Comparison of ENCODE assay signal across 10 cellular contexts in genomic region chr5:85049020-85049419, GRCh38.
DNase-seq lines count a peak whose midpoint lies in the region; ATAC-seq and TF ChIP-seq lines count a peak whose summit lies in the region.
"Had no signal": no experiment of that assay in that cellular context is flagged by ENCODE, and none has a peak within 500 bp of the region (broad histone marks: within the 10 kb centered on the region; RNA-seq: fewer than 3 reads in every experiment).

No MANE protein-coding gene starts in this region.

- DNase-seq in MCF 10A (ENCODE audit: unreplicated experiment), result peak; percentile 3
- DNase-seq in breast epithelium (ENCODE audit: low spot score in 2 of 2), result no peak
- no peak for DNase-seq in Panc1 (ENCODE audit: low read depth, low spot score)
- peak; percentile 13 for DNase-seq in glutamatergic neuron
- no peak for DNase-seq in vagina (ENCODE audit: extremely low spot score in 2 of 2)

- H3K9me3 Mint-ChIP-seq in MCF 10A (ENCODE audit: unreplicated experiment) (no peaks in the 10 kb centered on the region), glutamatergic neuron (ENCODE audit: unreplicated experiment) (no peaks in the 10 kb centered on the region)

- no TSS peak for BruUV-seq in MCF 10A (replicated peaks; lab: Mats Ljungman, UMichigan)
- BruUV-seq in Panc1 (replicated peaks; lab: Mats Ljungman, UMichigan), result no TSS peak

- TF ChIP-seq POLR2A in breast epithelium (IDR thresholded peaks at IDR 0.05), result no peak
- no peak for TF ChIP-seq POLR2A in vagina (IDR thresholded peaks at IDR 0.05)

- no peak overlapping the region for H3K27ac Mint-ChIP-seq in MCF 10A (ENCODE audit: low read depth, unreplicated experiment)
- H3K27ac Mint-ChIP-seq in glutamatergic neuron (ENCODE audit: unreplicated experiment), result no peak overlapping the region
- H3K27ac Mint-ChIP-seq: B cell had no signal

- H3K27me3 ChIP-seq in breast epithelium (no peaks in the 10 kb centered on the region), Panc1 (ENCODE audit: control insufficient read depth, insufficient read depth, low read length) (no peaks in the 10 kb centered on the region), vagina (no peaks in the 10 kb centered on the region)

- ATAC-seq in Panc1, result no peak
- no peak for ATAC-seq in HG03097 (IDR thresholded peaks at IDR 0.05; ENCODE audit: low FRiP score, unreplicated experiment)
- no peak for ATAC-seq in HG02885 (IDR thresholded peaks at IDR 0.05; ENCODE audit: poor library complexity, unreplicated experiment)
- no peak for ATAC-seq in HG03175 (IDR thresholded peaks at IDR 0.05; ENCODE audit: unreplicated experiment)

- H3K27ac ChIP-seq in breast epithelium (no peak overlapping the region), Panc1 (ENCODE audit: low read length) (no peak overlapping the region), vagina (no peak overlapping the region)
- H3K27ac ChIP-seq: thoracic aorta had no signal

- H3K27me3 Mint-ChIP-seq in MCF 10A (ENCODE audit: insufficient read depth, unreplicated experiment), result peaks cover 10% of the 10 kb centered on the region
- peaks cover under 1% of the 10 kb centered on the region for H3K27me3 Mint-ChIP-seq in glutamatergic neuron (ENCODE audit: unreplicated experiment)
- H3K27me3 Mint-ChIP-seq: B cell had no signal

- intact Hi-C loops in MCF 10A (cut with micrococcal nuclease) (no loop called here), breast epithelium (cut with DNase I; ENCODE audit: low total_unique reads) (no loop called here), Panc1 (cut with micrococcal nuclease; ENCODE audit: unreplicated experiment) (no loop called here), vagina (cut with DNase I) (no loop called here)

- H3K9me3 ChIP-seq in breast epithelium (no peaks in the 10 kb centered on the region), Panc1 (ENCODE audit: control insufficient read depth, insufficient read depth, low read depth, low read length) (no peaks in the 10 kb centered on the region), vagina (no peaks in the 10 kb centered on the region)
- H3K9me3 ChIP-seq: thoracic aorta had no signal

- H3K36me3 ChIP-seq in breast epithelium (no peaks in the 10 kb centered on the region), Panc1 (ENCODE audit: control insufficient read depth, insufficient read depth, low read length) (no peaks in the 10 kb centered on the region), vagina (no peaks in the 10 kb centered on the region)
- H3K36me3 ChIP-seq: thoracic aorta had no signal

- CTCF ChIA-PET in MCF 10A (lab: Yijun Ruan, JAX) (no interaction called here), Panc1 (lab: Charles Lee) (interaction anchor here (0.7 kb wide), 1 partner anchor 23 kb away, joined by 3 read pairs; no protein-coding TSS in a partner anchor)

- in situ Hi-C loops in Panc1 (cut with HindIII; ENCODE audit: low pct_unique_long_range_greater_than_20kb, low sequenced_read_pairs), result no loop called here

- H3K4me3 Mint-ChIP-seq in MCF 10A (ENCODE audit: unreplicated experiment) (no peak overlapping the region), glutamatergic neuron (ENCODE audit: unreplicated experiment) (no peak overlapping the region)
- H3K4me3 Mint-ChIP-seq: B cell had no signal

- no peaks in the 10 kb centered on the region for H3K4me1 Mint-ChIP-seq in MCF 10A (ENCODE audit: insufficient read depth, unreplicated experiment)
- H3K4me1 Mint-ChIP-seq in glutamatergic neuron (ENCODE audit: low read depth, unreplicated experiment), result no peaks in the 10 kb centered on the region
- H3K4me1 Mint-ChIP-seq: B cell had no signal

- no peaks in the 10 kb centered on the region for H3K36me3 Mint-ChIP-seq in MCF 10A (ENCODE audit: insufficient read depth, unreplicated experiment)
- no peaks in the 10 kb centered on the region for H3K36me3 Mint-ChIP-seq in glutamatergic neuron (ENCODE audit: unreplicated experiment)

- POLR2A ChIA-PET in MCF 10A (lab: Yijun Ruan, JAX), result no interaction called here
- POLR2A ChIA-PET in Panc1 (lab: Charles Lee), result no interaction called here

- no peaks in the 10 kb centered on the region for H3K4me1 ChIP-seq in breast epithelium
- H3K4me1 ChIP-seq in Panc1 (ENCODE audit: control insufficient read depth, insufficient read depth, low read length), result no peaks in the 10 kb centered on the region
- H3K4me1 ChIP-seq in vagina, result no peaks in the 10 kb centered on the region

- TF ChIP-seq CTCF in MCF 10A (IDR thresholded peaks at IDR 0.05; ENCODE audit: unreplicated experiment) (peak; percentile 14), breast epithelium (IDR thresholded peaks at IDR 0.05) (no peak), Panc1 (IDR thresholded peaks at IDR 0.05) (peak; percentile 22; the same call in 1 of the 2 replicates), glutamatergic neuron (IDR thresholded peaks at IDR 0.05; ENCODE audit: partially characterized antibody, unreplicated experiment) (peak; percentile 38), vagina (IDR thresholded peaks at IDR 0.05) (no peak)

- H3K4me3 ChIP-seq in breast epithelium (no peak overlapping the region), Panc1 (ENCODE audit: low read depth in 2 of 2, low read length in 2 of 2) (no peak overlapping the region), vagina (no peak overlapping the region)
- H3K4me3 ChIP-seq: thoracic aorta had no signal

Comparison
In these comparisons a context has a peak if more than half of its experiments do, and no peak if none do; other contexts are left out.
1. DNase-seq: peak in MCF 10A (single experiment) and glutamatergic neuron (single experiment); none in breast epithelium (0 of 2), Panc1 (single experiment) and vagina (0 of 2).
2. CTCF ChIP-seq: peak in MCF 10A (single experiment), Panc1 (single experiment) and glutamatergic neuron (single experiment); none in breast epithelium (0 of 3) and vagina (0 of 3).